17 cellular contexts compared by ENCODE assay signal in the genomic region with DNA sequence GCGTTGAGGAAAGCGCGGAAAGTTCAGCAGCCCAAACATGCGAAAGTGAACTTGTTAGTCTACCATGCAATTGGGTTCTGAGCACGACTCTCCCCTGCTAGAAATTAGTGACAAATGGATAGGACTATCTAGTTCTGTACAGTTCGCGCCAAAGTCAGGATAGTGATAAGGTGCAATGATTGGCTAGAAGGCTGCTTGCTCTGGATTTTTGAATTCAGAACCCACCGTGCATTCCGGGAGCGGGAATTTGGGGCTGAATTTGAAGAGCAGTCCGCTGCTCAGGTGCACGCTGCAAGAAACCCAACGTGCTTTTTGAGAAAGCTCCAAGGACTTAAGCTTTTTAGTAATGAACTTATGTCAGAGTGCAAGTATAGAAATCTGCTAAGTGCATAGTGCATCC. TPM values are rescaled to one million over a fixed set of nuclear protein-coding genes. Genes with fewer than 3 reads are reported as not detected.
DNase-seq lines count a peak whose midpoint lies in the region; ATAC-seq lines count a peak whose summit lies in the region.
"Had no signal": no experiment of that assay in that cellular context is flagged by ENCODE, and none has a peak within 500 bp of the region (broad histone marks: within the 10 kb centered on the region; RNA-seq: fewer than 3 reads in every experiment).

No MANE protein-coding gene starts in this region.

- H3K18ac ChIP-seq in neuronal stem cell (ENCODE audit: low read length) = no peak overlapping the region

- no peak overlapping the region for H2BK15ac ChIP-seq in neuronal stem cell (ENCODE audit: low read length)

- ATAC-seq in HG02885 (IDR thresholded peaks at IDR 0.05; ENCODE audit: poor library complexity, unreplicated experiment) (no peak), HG03159 (IDR thresholded peaks at IDR 0.05; ENCODE audit: unreplicated experiment) (no peak)
- ATAC-seq: Right ventricle myocardium inferior had no signal

- no peak overlapping the region for H3K4me3 ChIP-seq in neuronal stem cell (ENCODE audit: low read length in 2 of 2)
- H3K4me3 ChIP-seq: SK-N-MC had no signal

- no peaks in the 10 kb centered on the region for H3K36me3 ChIP-seq in neuronal stem cell (replicated peaks in 1 of 2; ENCODE audit: control insufficient read depth in 2 of 2, insufficient read depth in 2 of 2, low read length in 2 of 2)

- H3K27ac ChIP-seq in neuronal stem cell (replicated peaks; ENCODE audit: low read length) = no peak overlapping the region
- H3K27ac ChIP-seq: A549, SK-N-MC had no signal

- no peak overlapping the region for H2BK5ac ChIP-seq in neuronal stem cell (ENCODE audit: low read length)

- H4K91ac ChIP-seq in neuronal stem cell (ENCODE audit: low read depth, low read length, poor library complexity) = no peak overlapping the region

- H3K4me1 ChIP-seq in neuronal stem cell (ENCODE audit: control insufficient read depth in 2 of 2, insufficient read depth in 1 of 2, low read depth in 1 of 2, low read length in 2 of 2) = no peaks in the 10 kb centered on the region

- H3K27ac Mint-ChIP-seq in activated CD4-positive, alpha-beta T cell treated with anti-CD3 and anti-CD28 coated beads, Interleukin-2, amount 10 ng/mL, durations not matched to agents 24 days and 14 days = no peak overlapping the region

- intact Hi-C loops in activated CD4-positive, alpha-beta T cell treated with anti-CD3 and anti-CD28 coated beads, Interleukin-2, amount 10 ng/mL, durations not matched to agents 24 days and 14 days (cut with micrococcal nuclease) = no loop called here

- no peak overlapping the region for H2BK12ac ChIP-seq in neuronal stem cell (ENCODE audit: low read length)

- H2AK5ac ChIP-seq in neuronal stem cell (ENCODE audit: low read depth, low read length) = no peak overlapping the region

- no peak overlapping the region for H3K4me3 Mint-ChIP-seq in activated CD4-positive, alpha-beta T cell treated with anti-CD3 and anti-CD28 coated beads, Interleukin-2, amount 10 ng/mL, durations not matched to agents 24 days and 14 days

- no peaks in the 10 kb centered on the region for H3K79me1 ChIP-seq in neuronal stem cell (ENCODE audit: low read depth, low read length)

- WGBS in neuronal stem cell (ENCODE audit: extremely low coverage in 2 of 2, insufficient read length in 2 of 2, insufficient replicate concordance in 1 of 2), 2 donors = no CpG with 5 or more reads among the region's 13 CpGs

- no peak overlapping the region for H3K9ac ChIP-seq in neuronal stem cell (ENCODE audit: low read depth, low read length, poor library complexity)

- no peak overlapping the region for H3K14ac ChIP-seq in neuronal stem cell (ENCODE audit: low read length)

- peak overlapping the region; percentile 11 for H3K4me2 ChIP-seq in neuronal stem cell (ENCODE audit: insufficient read depth, low read length, poor library complexity, severe bottlenecking)

- DNase-seq in activated CD4-positive, alpha-beta T cell treated with anti-CD3 and anti-CD28 coated beads, Interleukin-2, amount 10 ng/mL, durations not matched to agents 24 days and 14 days = peak; percentile 48
- DNase-seq in activated CD4-positive, alpha-beta T cell treated with anti-CD3 and anti-CD28 coated beads, Interleukin-2, amount 50 U/mL, for 1 hour = no peak
- DNase-seq in ELF-1 (ENCODE audit: low read depth, low spot score) (peak; percentile 21), astrocyte of the hippocampus (ENCODE audit: low read depth, low spot score) (peak; percentile 2), neuronal stem cell (ENCODE audit: low spot score) (no peak), NCI-H1694 treated with DMSO at 0.1 percent for 48 hours (lab: John Stamatoyannopoulos, UW) (no peak)
- DNase-seq: C1 segment of cervical spinal cord, DMS153, NCI-H1436 treated with DMSO at 0.1 percent for 48 hours, NCI-H2081, NCI-H510A treated with DMSO at 0.1 percent for 48 hours had no signal

- H2AFZ ChIP-seq in neuronal stem cell (ENCODE audit: low read length) = no peak overlapping the region

- H2BK120ac ChIP-seq in neuronal stem cell (ENCODE audit: low read depth, low read length) = no peak overlapping the region

- H3K4ac ChIP-seq in neuronal stem cell (ENCODE audit: low read length) = no peak overlapping the region

- no peaks in the 10 kb centered on the region for H3K36me3 Mint-ChIP-seq in activated CD4-positive, alpha-beta T cell treated with anti-CD3 and anti-CD28 coated beads, Interleukin-2, amount 10 ng/mL, durations not matched to agents 24 days and 14 days (ENCODE audit: low read depth)

- peaks cover 35% of the 10 kb centered on the region for H3K27me3 Mint-ChIP-seq in activated CD4-positive, alpha-beta T cell treated with anti-CD3 and anti-CD28 coated beads, Interleukin-2, amount 10 ng/mL, durations not matched to agents 24 days and 14 days

- H3K27me3 ChIP-seq in neuronal stem cell (ENCODE audit: control insufficient read depth in 3 of 3, insufficient read depth in 3 of 3, low read depth in 1 of 3, low read length in 3 of 3) = peaks cover 0 to 77% (median 44%) of the 10 kb centered on the region in 3 experiments

- no peaks in the 10 kb centered on the region for H3K9me3 Mint-ChIP-seq in activated CD4-positive, alpha-beta T cell treated with anti-CD3 and anti-CD28 coated beads, Interleukin-2, amount 10 ng/mL, durations not matched to agents 24 days and 14 days

- no peak overlapping the region for H3K23ac ChIP-seq in neuronal stem cell (ENCODE audit: low read depth, low read length, poor library complexity)

- peaks cover 5% of the 10 kb centered on the region for H3K4me1 Mint-ChIP-seq in activated CD4-positive, alpha-beta T cell treated with anti-CD3 and anti-CD28 coated beads, Interleukin-2, amount 10 ng/mL, durations not matched to agents 24 days and 14 days

- H3K9me3 ChIP-seq in neuronal stem cell (replicated peaks in 1 of 2; ENCODE audit: control insufficient read depth in 2 of 2, insufficient read depth in 1 of 2, low read depth in 1 of 2, low read length in 2 of 2) = no peaks in the 10 kb centered on the region
- H3K9me3 ChIP-seq: A549 had no signal

- no peak overlapping the region for H4K8ac ChIP-seq in neuronal stem cell (ENCODE audit: low read depth, low read length)

RNA-seq across cellular contexts. Expression of a gene that starts 0.7 kb away (rescaled TPM):
- total RNA-seq in activated CD4-positive, alpha-beta T cell treated with anti-CD3 and anti-CD28 coated beads, Interleukin-2, amount 10 ng/mL, durations not matched to agents 24 days and 14 days = not detected in 2 replicates
- not detected for polyA plus RNA-seq in neuronal stem cell (2013, experiment 1 of 2)
- polyA plus RNA-seq in neuronal stem cell (2013, experiment 2 of 2) = not detected
- total RNA-seq: G401, Right ventricle myocardium inferior had no signal

Comparison
In these comparisons a context has a peak if more than half of its experiments do, and no peak if none do; other contexts are left out.
1. DNase-seq: peak in activated CD4-positive, alpha-beta T cell treated with anti-CD3 and anti-CD28 coated beads, Interleukin-2, amount 10 ng/mL, durations not matched to agents 24 days and 14 days (single experiment), ELF-1 (single experiment) and astrocyte of the hippocampus (single experiment); none in activated CD4-positive, alpha-beta T cell treated with anti-CD3 and anti-CD28 coated beads, Interleukin-2, amount 50 U/mL, for 1 hour (single experiment), neuronal stem cell (single experiment) and NCI-H1694 treated with DMSO at 0.1 percent for 48 hours (single experiment).